Comparison of ENCODE assay signal across 1 cellular context in genomic region chr4:183444149-183444952, GRCh38.
A peak's percentile ranks its signal among the peaks of the same experiment; 100 is the strongest.
TF ChIP-seq lines count a peak whose summit lies in the region.

TSS of gene CDKN2AIP (plus strand) at chr4:183444636. CDS start at chr4:183444798, 162 bp downstream.

TF ChIP-seq in H1, 55 proteins besides CTCF, POLR2A, EP300 and RAD21:
- no peak for TF ChIP-seq RFX5 (IDR thresholded peaks at IDR 0.05; ENCODE audit: borderline replicate concordance, low read depth, low read length)
- no peak for TF ChIP-seq SIRT6 (IDR thresholded peaks at IDR 0.05; ENCODE audit: low read length)
- TF ChIP-seq POLR2AphosphoS5 (IDR thresholded peaks at IDR 0.05; ENCODE audit: low read depth, low read length), result peak; percentile 75
- no peak for TF ChIP-seq KDM1A (IDR thresholded peaks at IDR 0.05; ENCODE audit: borderline replicate concordance, low read length)
- TF ChIP-seq TAF1 (IDR thresholded peaks at IDR 0.05; ENCODE audit: low read depth, low read length), result peak; percentile 67
- TF ChIP-seq FOSL1 (IDR thresholded peaks at IDR 0.05; ENCODE audit: insufficient read depth, low read depth, low read length), result no peak; the same call in 1 of the 2 replicates
- TF ChIP-seq ZNF274 (IDR thresholded peaks at IDR 0.05; ENCODE audit: borderline replicate concordance, extremely low read depth, low read length), result no peak
- TF ChIP-seq CBX8 (IDR thresholded peaks at IDR 0.05; ENCODE audit: borderline replicate concordance, low read depth, low read length), result no peak
- peak; percentile 76 for TF ChIP-seq KDM4A (IDR thresholded peaks at IDR 0.05; ENCODE audit: low read depth, low read length, severe bottlenecking)
- TF ChIP-seq MAX (IDR thresholded peaks at IDR 0.05), result peak; percentile 59; the same call in 1 of the 2 replicates
- TF ChIP-seq SRF (IDR thresholded peaks at IDR 0.05; ENCODE audit: low read depth, low read length), result no peak
- TF ChIP-seq SP2 (IDR thresholded peaks at IDR 0.05; ENCODE audit: low read length), result no peak
- no peak for TF ChIP-seq SP1 (IDR thresholded peaks at IDR 0.05; ENCODE audit: low read depth, low read length)
- no peak for TF ChIP-seq KDM5A (IDR thresholded peaks at IDR 0.05; ENCODE audit: low read length)
- peak; percentile 86; the same call in 1 of the 2 replicates for TF ChIP-seq TBP (IDR thresholded peaks at IDR 0.05; ENCODE audit: low read depth, low read length)
- TF ChIP-seq ATF2 (IDR thresholded peaks at IDR 0.05; ENCODE audit: low read length), result no peak
- TF ChIP-seq HDAC6 (IDR thresholded peaks at IDR 0.05; ENCODE audit: low read depth, low read length), result no peak
- no peak for TF ChIP-seq CHD7 (IDR thresholded peaks at IDR 0.05; ENCODE audit: insufficient replicate concordance, low read length)
- TF ChIP-seq JUN (IDR thresholded peaks at IDR 0.05; ENCODE audit: low read depth, low read length), result no peak
- TF ChIP-seq GTF2F1 (IDR thresholded peaks at IDR 0.05; ENCODE audit: borderline replicate concordance, low read depth, low read length), result no peak
- TF ChIP-seq CHD1 (IDR thresholded peaks at IDR 0.05; ENCODE audit: low read depth, low read length), result no peak
- no peak for TF ChIP-seq CBX5 (IDR thresholded peaks at IDR 0.05; ENCODE audit: low read depth, low read length)
- TF ChIP-seq SIX5 (IDR thresholded peaks at IDR 0.05; ENCODE audit: low read depth, low read length), result no peak
- TF ChIP-seq CREB1 (IDR thresholded peaks at IDR 0.05), result peak; percentile 63; the same call in 1 of the 2 replicates
- TF ChIP-seq SP4 (IDR thresholded peaks at IDR 0.05; ENCODE audit: low read length), result peak; percentile 74; the same call in 1 of the 2 replicates
- no peak for TF ChIP-seq EZH2 (IDR thresholded peaks at IDR 0.05; ENCODE audit: low read depth, low read length, severe bottlenecking)
- no peak for TF ChIP-seq POU5F1 (IDR thresholded peaks at IDR 0.05; ENCODE audit: low read depth, low read length)
- TF ChIP-seq PHF8 (conservative IDR thresholded peaks at IDR 0.05; ENCODE audit: low read depth, low read length), result peak; percentile 78
- no peak for TF ChIP-seq TCF12 (IDR thresholded peaks at IDR 0.05; ENCODE audit: low read depth, low read length)
- peak; percentile 67 for TF ChIP-seq ASH2L (IDR thresholded peaks at IDR 0.05; ENCODE audit: low read length)
- peak; percentile 10 for TF ChIP-seq E2F6 (IDR thresholded peaks at IDR 0.05)
- TF ChIP-seq CHD2 (IDR thresholded peaks at IDR 0.05; ENCODE audit: low read length), result no peak
- no peak for TF ChIP-seq RNF2 (IDR thresholded peaks at IDR 0.05; ENCODE audit: borderline replicate concordance, low read depth, low read length, missing control alignments, poor library complexity, severe bottlenecking)
- TF ChIP-seq YY1 (IDR thresholded peaks at IDR 0.05; ENCODE audit: low read depth, low read length), result peak; percentile 70; the same call in 1 of the 2 replicates
- no peak for TF ChIP-seq MAFK (IDR thresholded peaks at IDR 0.05; ENCODE audit: low read depth, low read length)
- TF ChIP-seq USF2 (IDR thresholded peaks at IDR 0.05; ENCODE audit: low read length), result no peak
- TF ChIP-seq NANOG (IDR thresholded peaks at IDR 0.05; ENCODE audit: insufficient read depth, low read depth, low read length, poor library complexity, severe bottlenecking), result no peak
- no peak for TF ChIP-seq GABPA (IDR thresholded peaks at IDR 0.05; ENCODE audit: borderline replicate concordance, insufficient read depth, low read length)
- no peak for TF ChIP-seq SAP30 (IDR thresholded peaks at IDR 0.05; ENCODE audit: insufficient read depth, insufficient replicate concordance, low read length)
- TF ChIP-seq BCL11A (IDR thresholded peaks at IDR 0.05; ENCODE audit: low read depth in 2 of 2, low read length in 2 of 2), result no peak
- TF ChIP-seq HDAC2 (IDR thresholded peaks at IDR 0.05; ENCODE audit: borderline replicate concordance in 1 of 2, low read depth in 2 of 2, low read length in 2 of 2), result peak in 1 of 2 experiments; percentile 77; a peak in 2 of 4 replicates
- peak; percentile 57 to 85; a peak in 1 of 4 replicates for TF ChIP-seq SIN3A (conservative IDR thresholded peaks at IDR 0.05 in 1 of 2, IDR thresholded peaks at IDR 0.05 in 1 of 2; ENCODE audit: low read depth in 1 of 2, low read length in 2 of 2)
- peak; percentile 65; the same call in 1 of the 2 replicates for TF ChIP-seq EGR1 (IDR thresholded peaks at IDR 0.05; ENCODE audit: borderline replicate concordance, low read depth, low read length)
- no peak for TF ChIP-seq TEAD4 (IDR thresholded peaks at IDR 0.05; ENCODE audit: low read depth, low read length)
- TF ChIP-seq CTBP2 (IDR thresholded peaks at IDR 0.05; ENCODE audit: borderline replicate concordance, insufficient read depth, insufficient read length, low read length), result no peak
- no peak for TF ChIP-seq SUZ12 (IDR thresholded peaks at IDR 0.05; ENCODE audit: low read length)
- no peak for TF ChIP-seq CEBPB (IDR thresholded peaks at IDR 0.05; ENCODE audit: low read depth, low read length)
- peak; percentile 7 for TF ChIP-seq RBBP5 (IDR thresholded peaks at IDR 0.05; ENCODE audit: borderline replicate concordance, low read depth, low read length)
- peak; percentile 67 for TF ChIP-seq TAF7 (optimal IDR thresholded peaks at IDR 0.05; ENCODE audit: borderline replicate concordance, low read depth, low read length)
- no peak for TF ChIP-seq ATF3 (IDR thresholded peaks at IDR 0.05; ENCODE audit: insufficient read depth, low read depth, low read length)
- TF ChIP-seq NRF1 (IDR thresholded peaks at IDR 0.05; ENCODE audit: low read depth, low read length), result no peak
- no peak for TF ChIP-seq JUND (IDR thresholded peaks at IDR 0.05; ENCODE audit: low read length)
- TF ChIP-seq BACH1 (IDR thresholded peaks at IDR 0.05; ENCODE audit: low read length), result no peak
- no peak for TF ChIP-seq BRCA1 (IDR thresholded peaks at IDR 0.05; ENCODE audit: low read depth, low read length)
- TF ChIP-seq RXRA (IDR thresholded peaks at IDR 0.05; ENCODE audit: insufficient read depth, low read depth, low read length), result no peak
